23 cellular contexts compared by ENCODE assay signal in genomic region chr6:150336708-150337107, GRCh38. TPM values are rescaled to one million over a fixed set of nuclear protein-coding genes. Genes with fewer than 3 reads are reported as not detected.
DNase-seq lines count a peak whose midpoint lies in the region; ATAC-seq, FAIRE-seq and TF ChIP-seq lines count a peak whose summit lies in the region.
"Had no signal": no experiment of that assay in that cellular context is flagged by ENCODE, and none has a peak within 500 bp of the region (broad histone marks: within the 10 kb centered on the region; RNA-seq: fewer than 3 reads in every experiment).

No MANE protein-coding gene starts in this region.

- peaks cover 19% of the 10 kb centered on the region for H3K4me1 Mint-ChIP-seq in Calu3 (ENCODE audit: low read depth, unreplicated experiment)
- H3K4me1 Mint-ChIP-seq in astrocyte (ENCODE audit: low read depth, unreplicated experiment) = peaks cover 11% of the 10 kb centered on the region
- no peaks in the 10 kb centered on the region for H3K4me1 Mint-ChIP-seq in activated CD4-positive, alpha-beta T cell treated with anti-CD3 and anti-CD28 coated beads, Interleukin-2, amount 10 ng/mL, durations not matched to agents 24 days and 14 days

- H3K36me3 Mint-ChIP-seq in Calu3 (ENCODE audit: insufficient read depth, unreplicated experiment) (no peaks in the 10 kb centered on the region), astrocyte (ENCODE audit: low read depth, unreplicated experiment) (no peaks in the 10 kb centered on the region)
- no peaks in the 10 kb centered on the region for H3K36me3 Mint-ChIP-seq in activated CD4-positive, alpha-beta T cell treated with anti-CD3 and anti-CD28 coated beads, Interleukin-2, amount 10 ng/mL, durations not matched to agents 24 days and 14 days (ENCODE audit: low read depth)
- H3K36me3 Mint-ChIP-seq: CD8-positive, alpha-beta T cell had no signal

- H3K27ac Mint-ChIP-seq in Calu3 (ENCODE audit: unreplicated experiment) = peak overlapping the region; percentile 27
- no peak overlapping the region for H3K27ac Mint-ChIP-seq in astrocyte (ENCODE audit: unreplicated experiment)
- no peak overlapping the region for H3K27ac Mint-ChIP-seq in activated CD4-positive, alpha-beta T cell treated with anti-CD3 and anti-CD28 coated beads, Interleukin-2, amount 10 ng/mL, durations not matched to agents 24 days and 14 days
- H3K27ac Mint-ChIP-seq: CD8-positive, alpha-beta T cell had no signal

- H3K4me3 Mint-ChIP-seq in Calu3 (ENCODE audit: low read depth, unreplicated experiment) (no peak overlapping the region), astrocyte (ENCODE audit: unreplicated experiment) (peak overlapping the region; percentile 0)
- H3K4me3 Mint-ChIP-seq in activated CD4-positive, alpha-beta T cell treated with anti-CD3 and anti-CD28 coated beads, Interleukin-2, amount 10 ng/mL, durations not matched to agents 24 days and 14 days = no peak overlapping the region
- H3K4me3 Mint-ChIP-seq: CD8-positive, alpha-beta T cell had no signal

- no peak overlapping the region for H2AFZ ChIP-seq in astrocyte (ENCODE audit: low read depth, low read length)
- no peak overlapping the region for H2AFZ ChIP-seq in GM23248

- intact Hi-C loops in Calu3 (cut with micrococcal nuclease; ENCODE audit: unreplicated experiment) (loop anchor here (1.0 kb wide), 1 partner anchor 479 kb away; no protein-coding TSS in a partner anchor), right cardiac atrium (cut with DNase I) (loop anchor here in 2 of 4 donors (2.0 to 5.0 kb wide), 2 partner anchors 254 to 260 kb away; no protein-coding TSS in a partner anchor)
- intact Hi-C loops in activated CD4-positive, alpha-beta T cell treated with anti-CD3 and anti-CD28 coated beads, Interleukin-2, amount 10 ng/mL, durations not matched to agents 24 days and 14 days (cut with micrococcal nuclease) = no loop called here

- H3K9me3 Mint-ChIP-seq in Calu3 (ENCODE audit: low read depth, unreplicated experiment) (no peaks in the 10 kb centered on the region), astrocyte (ENCODE audit: unreplicated experiment) (no peaks in the 10 kb centered on the region)
- H3K9me3 Mint-ChIP-seq in activated CD4-positive, alpha-beta T cell treated with anti-CD3 and anti-CD28 coated beads, Interleukin-2, amount 10 ng/mL, durations not matched to agents 24 days and 14 days = no peaks in the 10 kb centered on the region
- H3K9me3 Mint-ChIP-seq: CD8-positive, alpha-beta T cell had no signal

- H3K9me2 ChIP-seq in GM23248 (ENCODE audit: insufficient read depth) = no peaks in the 10 kb centered on the region

- H3K4me2 ChIP-seq in astrocyte (ENCODE audit: low read length) (peak overlapping the region; percentile 34), GM23248 (ENCODE audit: unreplicated experiment) (no peak overlapping the region)

- ATAC-seq in HG03460 (IDR thresholded peaks at IDR 0.05; ENCODE audit: unreplicated experiment) (peak; percentile 31), right cardiac atrium (no peak), HG03135 (IDR thresholded peaks at IDR 0.05; ENCODE audit: unreplicated experiment) (no peak)
- ATAC-seq: CD8-positive, alpha-beta T cell had no signal

- no peak overlapping the region for H3K27ac ChIP-seq in astrocyte (ENCODE audit: low read depth, low read length)
- H3K27ac ChIP-seq in epithelial cell of prostate = peak overlapping the region; percentile 45
- no peak overlapping the region for H3K27ac ChIP-seq in right cardiac atrium (ENCODE audit: low read length)
- no peak overlapping the region for H3K27ac ChIP-seq in GM23248
- H3K27ac ChIP-seq: 22Rv1 had no signal

- H3F3A ChIP-seq in GM23248 (ENCODE audit: insufficient read depth) = peaks cover 5% of the 10 kb centered on the region; the same call in 1 of the 2 replicates

- no peaks in the 10 kb centered on the region for H3K9me3 ChIP-seq in astrocyte (ENCODE audit: insufficient read depth, low read depth, low read length)
- H3K9me3 ChIP-seq in right cardiac atrium (ENCODE audit: control insufficient read depth, low read length) = no peaks in the 10 kb centered on the region
- H3K9me3 ChIP-seq in GM23248 (ENCODE audit: low read depth) = no peaks in the 10 kb centered on the region
- H3K9me3 ChIP-seq: HAP-1 had no signal

- no peak for FAIRE-seq in astrocyte (lab: Jason Lieb, UNC)

- H3K36me3 ChIP-seq in astrocyte (ENCODE audit: insufficient read depth, low read length) = no peaks in the 10 kb centered on the region
- no peaks in the 10 kb centered on the region for H3K36me3 ChIP-seq in GM23248 (ENCODE audit: low read depth)
- H3K36me3 ChIP-seq: HAP-1 had no signal

- H3K27me3 ChIP-seq in astrocyte (ENCODE audit: insufficient read depth, low read length) (no peaks in the 10 kb centered on the region), right cardiac atrium (ENCODE audit: control insufficient read depth, insufficient read depth) (peaks cover 2% of the 10 kb centered on the region), GM23248 (replicated peaks; ENCODE audit: insufficient read depth) (no peaks in the 10 kb centered on the region)

- BruUV-seq in Calu3 (replicated peaks; lab: Mats Ljungman, UMichigan) = no TSS peak

- CTCF ChIA-PET in Calu3 (lab: Charles Lee) = interaction anchor here (0.6 to 1.4 kb wide), 4 partner anchors 12 to 265 kb away, joined by 3 to 8 read pairs (median 4); no protein-coding TSS in a partner anchor

- TF ChIP-seq CTCF in Calu3 (IDR thresholded peaks at IDR 0.05; ENCODE audit: unreplicated experiment) (no peak), astrocyte (IDR thresholded peaks at IDR 0.05; ENCODE audit: insufficient read depth, low read depth, low read length) (no peak)

- H3K4me3 ChIP-seq in astrocyte (ENCODE audit: insufficient read depth, low read depth, low read length) = no peak overlapping the region
- no peak overlapping the region for H3K4me3 ChIP-seq in right cardiac atrium (ENCODE audit: low read length)
- no peak overlapping the region for H3K4me3 ChIP-seq in GM23248
- H3K4me3 ChIP-seq: HAP-1 had no signal

- DNase-seq in Calu3 (no peak), astrocyte (ENCODE audit: low read depth) (no peak), epithelial cell of prostate (ENCODE audit: low read depth, low spot score) (no peak), right cardiac atrium (no peak), GM23248 (no peak)
- DNase-seq in activated CD4-positive, alpha-beta T cell treated with anti-CD3 and anti-CD28 coated beads, Interleukin-2, amount 10 ng/mL, durations not matched to agents 24 days and 14 days = no peak
- DNase-seq: AML-193; C1 segment of cervical spinal cord; CD8-positive, alpha-beta T cell; GDM1; NCI-H1092; NCI-H1436 treated with DMSO at 0.1 percent for 48 hours; NCI-H1930; NCI-H2227 treated with DMSO at 0.1 percent for 48 hours; NCI-H510A; NK-92 treated with Interleukin-12 subunit alpha and Interleukin-12 subunit beta, amount 100 ng/mL, for 24 hours; Right ventricle myocardium superior; SW 1271 had no signal

- H3K27me3 Mint-ChIP-seq in Calu3 (ENCODE audit: unreplicated experiment) (no peaks in the 10 kb centered on the region), astrocyte (ENCODE audit: low read depth, unreplicated experiment) (peaks cover 13% of the 10 kb centered on the region)
- peaks cover 7% of the 10 kb centered on the region for H3K27me3 Mint-ChIP-seq in activated CD4-positive, alpha-beta T cell treated with anti-CD3 and anti-CD28 coated beads, Interleukin-2, amount 10 ng/mL, durations not matched to agents 24 days and 14 days

- H3K79me2 ChIP-seq in astrocyte (ENCODE audit: insufficient read depth, low read length) (no peaks in the 10 kb centered on the region), GM23248 (ENCODE audit: insufficient read depth) (no peaks in the 10 kb centered on the region)

- WGBS in right cardiac atrium = 89% methylated on average over 2 of the region's 2 CpGs
- 80 to 86% methylated on average over 2 of the region's 2 CpGs for WGBS in GM23248 (ENCODE audit: low coverage in 1 of 2, low lambda C conversion rate in 2 of 2, missing lambda C conversion rate in 2 of 2), 2 experiments

- peaks cover 13% of the 10 kb centered on the region for H3K4me1 ChIP-seq in astrocyte (ENCODE audit: insufficient read depth, low read length)
- H3K4me1 ChIP-seq in right cardiac atrium (ENCODE audit: control insufficient read depth, insufficient read depth, low read length) = no peaks in the 10 kb centered on the region
- peaks cover 10% of the 10 kb centered on the region for H3K4me1 ChIP-seq in GM23248 (ENCODE audit: insufficient read depth)
- H3K4me1 ChIP-seq: HAP-1 had no signal

- H4K20me1 ChIP-seq in astrocyte (ENCODE audit: insufficient read depth, low read length) (no peaks in the 10 kb centered on the region), GM23248 (ENCODE audit: insufficient read depth) (no peaks in the 10 kb centered on the region)

- in situ Hi-C loops in GM23248 (cut with MboI) = no loop called here

- H3K9ac ChIP-seq in astrocyte (ENCODE audit: low read length) (no peak overlapping the region), GM23248 (no peak overlapping the region)

RNA-seq across cellular contexts. Expression of gene IYD, which starts 32.1 kb away (rescaled TPM):
- 0.92 and 2.0 TPM in 2 replicates for total RNA-seq in Calu3 (2022)
- total RNA-seq in astrocyte = not detected in 2 replicates
- total RNA-seq in right cardiac atrium = not detected
- not detected for polyA plus RNA-seq in right cardiac atrium
- not detected in 2 replicates for total RNA-seq in activated CD4-positive, alpha-beta T cell treated with anti-CD3 and anti-CD28 coated beads, Interleukin-2, amount 10 ng/mL, durations not matched to agents 24 days and 14 days
- not detected in 2 replicates for total RNA-seq in GM23248 (2014; rRNA removed; shearing (Covaris generic))
- polyA plus RNA-seq in GM23248 (2016; fragmentation: Nextera tagmentation; extraction: Ambion mirVana) = not detected in 2 replicates
- total RNA-seq: CD8-positive, alpha-beta T cell; LHCN-M2; Right ventricle myocardium superior had no signal
